Comparison of ENCODE assay signal across 23 cellular contexts in genomic region chr19:43610493-43610892, GRCh38. TPM values are rescaled to one million over a fixed set of nuclear protein-coding genes. Genes with fewer than 3 reads are reported as not detected.
A peak's percentile ranks its signal among the peaks of the same experiment; 100 is the strongest.
DNase-seq lines count a peak whose midpoint lies in the region; ATAC-seq and TF ChIP-seq lines count a peak whose summit lies in the region.
"Had no signal": no experiment of that assay in that cellular context is flagged by ENCODE, and none has a peak within 500 bp of the region (broad histone marks: within the 10 kb centered on the region; RNA-seq: fewer than 3 reads in every experiment).

No MANE protein-coding gene starts in this region.

- H2BK15ac ChIP-seq in IMR-90 (ENCODE audit: low read depth, low read length) (no peak overlapping the region), neuronal stem cell (ENCODE audit: low read length) (no peak overlapping the region)

- H2AFZ ChIP-seq in IMR-90 (replicated peaks; ENCODE audit: low read length, poor library complexity) (no peak overlapping the region), neuronal stem cell (ENCODE audit: low read length) (no peak overlapping the region)

- H3K36me3 Mint-ChIP-seq in CD4-positive, alpha-beta T cell (ENCODE audit: low read depth): peaks cover 43% of the 10 kb centered on the region
- peaks cover 68% of the 10 kb centered on the region for H3K36me3 Mint-ChIP-seq in brain
- H3K36me3 Mint-ChIP-seq in nephron progenitor cell (ENCODE audit: low read depth): peaks cover 65% of the 10 kb centered on the region

- dilution Hi-C loops in IMR-90 (cut with HindIII; ENCODE audit: low sequenced_read_pairs, unreplicated experiment): no loop called here

- no peak overlapping the region for H3K56ac ChIP-seq in IMR-90 (ENCODE audit: extremely low read depth, insufficient read depth, low read length)

- no peak for DNase-seq in CD4-positive, alpha-beta T cell
- peak; percentile 7 for DNase-seq in IMR-90
- no peak for DNase-seq in nephron progenitor cell
- DNase-seq in right lobe of liver: no peak
- DNase-seq in neuronal stem cell (ENCODE audit: low spot score): no peak
- DNase-seq in NK-92 treated with Interleukin-12 subunit alpha and Interleukin-12 subunit beta, amount 100 ng/mL, for 24 hours (lab: John Stamatoyannopoulos, UW): no peak
- DNase-seq in colonic mucosa: no peak
- DNase-seq: activated CD4-positive, alpha-beta T cell treated with anti-CD3 and anti-CD28 coated beads, Interleukin-2, amount 10 ng/mL, durations not matched to agents 7 days and 5 days; activated T-cell treated with anti-CD3 and anti-CD28 coated beads, Interleukin-2, amount 50 U/mL, for 1 hour; adrenal gland; GF-D8; KG1; left lung; NCI-H1092 treated with DMSO at 0.1 percent for 48 hours; NCI-H526; OCI-M1; transverse colon had no signal

- POLR2A ChIA-PET in CD4-positive, alpha-beta T cell (lab: Charles Lee): no interaction called here
- POLR2A ChIA-PET in IMR-90 (lab: Charles Lee; ENCODE audit: unreplicated experiment): no interaction called here

- no peak overlapping the region for H3K14ac ChIP-seq in IMR-90 (replicated peaks; ENCODE audit: low read depth, low read length)
- no peak overlapping the region for H3K14ac ChIP-seq in neuronal stem cell (ENCODE audit: low read length)

- H2BK20ac ChIP-seq in IMR-90 (ENCODE audit: low read depth, low read length): no peak overlapping the region

- H2BK5ac ChIP-seq in IMR-90 (ENCODE audit: low read depth, low read length, poor library complexity, severe bottlenecking) (no peak overlapping the region), neuronal stem cell (ENCODE audit: low read length) (no peak overlapping the region)

- no peaks in the 10 kb centered on the region for H3K27me3 ChIP-seq in CD4-positive, alpha-beta T cell (ENCODE audit: control insufficient read depth, insufficient read depth, low read length)
- H3K27me3 ChIP-seq in IMR-90 (ENCODE audit: control insufficient read depth, insufficient read depth, low read length) (no peaks in the 10 kb centered on the region), right lobe of liver (no peaks in the 10 kb centered on the region), neuronal stem cell (ENCODE audit: control insufficient read depth in 3 of 3, insufficient read depth in 3 of 3, low read depth in 1 of 3, low read length in 3 of 3) (no peaks in the 10 kb centered on the region), colonic mucosa (no peaks in the 10 kb centered on the region)
- H3K27me3 ChIP-seq: adrenal gland, left lung, transverse colon had no signal

- H3K9me3 Mint-ChIP-seq in CD4-positive, alpha-beta T cell: no peaks in the 10 kb centered on the region
- no peaks in the 10 kb centered on the region for H3K9me3 Mint-ChIP-seq in brain
- H3K9me3 Mint-ChIP-seq in nephron progenitor cell: no peaks in the 10 kb centered on the region
- H3K9me3 Mint-ChIP-seq: activated CD4-positive, alpha-beta T cell treated with anti-CD3 and anti-CD28 coated beads, Interleukin-2, amount 10 ng/mL, durations not matched to agents 7 days and 5 days; dendritic cell treated with granulocyte-macrophage colony-stimulating factor and Interleukin-4, amounts not matched to agents 40 ng/mL and 50 ng/mL, for 4 days; stimulated activated memory B cell treated with anti-CD40 and anti-IgM and Interleukin-4, amounts not matched to agents 10 μg/mL and 1 μg/mL and 100 μg/mL, for 72 hours had no signal

- no peak overlapping the region for H2BK120ac ChIP-seq in IMR-90 (ENCODE audit: low read depth, low read length)
- H2BK120ac ChIP-seq in neuronal stem cell (ENCODE audit: low read depth, low read length): no peak overlapping the region

- H3K9me3 ChIP-seq in CD4-positive, alpha-beta T cell (ENCODE audit: control insufficient read depth, low read length): no peaks in the 10 kb centered on the region
- H3K9me3 ChIP-seq in IMR-90 (ENCODE audit: control insufficient read depth, insufficient read depth, low read length) (no peaks in the 10 kb centered on the region), right lobe of liver (no peaks in the 10 kb centered on the region), neuronal stem cell (replicated peaks in 1 of 2; ENCODE audit: control insufficient read depth in 2 of 2, insufficient read depth in 1 of 2, low read depth in 1 of 2, low read length in 2 of 2) (no peaks in the 10 kb centered on the region), colonic mucosa (no peaks in the 10 kb centered on the region)
- H3K9me3 ChIP-seq: adrenal gland, left lung, transverse colon had no signal

- H3K9ac ChIP-seq in IMR-90 (ENCODE audit: low read depth, low read length) (no peak overlapping the region), neuronal stem cell (ENCODE audit: low read depth, low read length, poor library complexity) (no peak overlapping the region), colonic mucosa (ENCODE audit: low read depth in 2 of 2, low read length in 2 of 2) (no peak overlapping the region)

- no peaks in the 10 kb centered on the region for H3K27me3 Mint-ChIP-seq in CD4-positive, alpha-beta T cell
- H3K27me3 Mint-ChIP-seq in brain (peaks cover 6% of the 10 kb centered on the region), nephron progenitor cell (ENCODE audit: low read depth, poor library complexity) (peaks cover 3% of the 10 kb centered on the region)
- H3K27me3 Mint-ChIP-seq: activated CD4-positive, alpha-beta T cell treated with anti-CD3 and anti-CD28 coated beads, Interleukin-2, amount 10 ng/mL, durations not matched to agents 7 days and 5 days; B cell; dendritic cell treated with granulocyte-macrophage colony-stimulating factor and Interleukin-4, amounts not matched to agents 40 ng/mL and 50 ng/mL, for 4 days; stimulated activated memory B cell treated with anti-CD40 and anti-IgM and Interleukin-4, amounts not matched to agents 10 μg/mL and 1 μg/mL and 100 μg/mL, for 72 hours had no signal

- no peak for ATAC-seq in CD4-positive, alpha-beta T cell (ENCODE audit: poor library complexity)
- peak; percentile 40 for ATAC-seq in IMR-90 (ENCODE audit: low read depth)
- no peak for ATAC-seq in right lobe of liver
- ATAC-seq: left lung; stimulated activated memory B cell treated with anti-CD40 and anti-IgM and Interleukin-4, amounts not matched to agents 10 μg/mL and 1 μg/mL and 100 μg/mL, for 72 hours had no signal

- H3K27ac ChIP-seq in CD4-positive, alpha-beta T cell (ENCODE audit: low read depth, low read length): no peak overlapping the region
- H3K27ac ChIP-seq in IMR-90 (ENCODE audit: insufficient read depth, low read length): no peak overlapping the region
- no peak overlapping the region for H3K27ac ChIP-seq in right lobe of liver
- H3K27ac ChIP-seq in neuronal stem cell (replicated peaks; ENCODE audit: low read length): no peak overlapping the region
- no peak overlapping the region for H3K27ac ChIP-seq in colonic mucosa
- H3K27ac ChIP-seq: left lung, transverse colon had no signal

- H2AK9ac ChIP-seq in IMR-90 (replicated peaks; ENCODE audit: low read depth, low read length, poor library complexity): no peak overlapping the region

- CTCF ChIA-PET in CD4-positive, alpha-beta T cell (lab: Charles Lee): no interaction called here
- CTCF ChIA-PET in IMR-90 (lab: Yijun Ruan, JAX): no interaction called here

- H3K4me2 ChIP-seq in IMR-90 (ENCODE audit: low read depth, low read length) (no peak overlapping the region), neuronal stem cell (ENCODE audit: insufficient read depth, low read length, poor library complexity, severe bottlenecking) (no peak overlapping the region)

- in situ Hi-C loops in IMR-90 (cut with MboI; ENCODE audit: low sequenced_read_pairs): no loop called here

- H2BK12ac ChIP-seq in neuronal stem cell (ENCODE audit: low read length): no peak overlapping the region

- no peak overlapping the region for H3K18ac ChIP-seq in IMR-90 (ENCODE audit: low read depth, low read length)
- no peak overlapping the region for H3K18ac ChIP-seq in neuronal stem cell (ENCODE audit: low read length)

- H3K23ac ChIP-seq in IMR-90 (ENCODE audit: low read depth, low read length) (no peak overlapping the region), neuronal stem cell (ENCODE audit: low read depth, low read length, poor library complexity) (no peak overlapping the region)

- no peak overlapping the region for H4K5ac ChIP-seq in IMR-90 (ENCODE audit: low read depth, low read length)

- peaks cover 17% of the 10 kb centered on the region for H4K20me1 ChIP-seq in IMR-90 (ENCODE audit: insufficient read depth, low read length)

- peaks cover 33% of the 10 kb centered on the region for H3K4me1 Mint-ChIP-seq in CD4-positive, alpha-beta T cell (ENCODE audit: low read depth)
- H3K4me1 Mint-ChIP-seq in brain: peaks cover 53% of the 10 kb centered on the region
- peaks cover 21% of the 10 kb centered on the region for H3K4me1 Mint-ChIP-seq in nephron progenitor cell

- intact Hi-C loops in CD4-positive, alpha-beta T cell (cut with DNase I, micrococcal nuclease): loop anchor here (5.0 to 10.0 kb wide), 2 partner anchors 42 to 54 kb away; no protein-coding TSS in a partner anchor
- intact Hi-C loops in IMR-90 (cut with micrococcal nuclease) (no loop called here), right lobe of liver (cut with DNase I) (no loop called here), colonic mucosa (cut with DNase I) (no loop called here)

- H3K4ac ChIP-seq in IMR-90 (ENCODE audit: low read depth, low read length) (no peak overlapping the region), neuronal stem cell (ENCODE audit: low read length) (no peak overlapping the region)

- H3K9me1 ChIP-seq in IMR-90 (ENCODE audit: insufficient read depth, low read length): peaks cover 9% of the 10 kb centered on the region

- 33% methylated on average over 1 of the region's 3 CpGs; no CpG with 5 or more reads in 1 of the 2 experiments for whole genome bisulfite sequencing in IMR-90 (ENCODE audit: extremely low coverage in 2 of 2, insufficient read length in 1 of 2), 2 experiments
- WGBS in right lobe of liver (ENCODE audit: insufficient coverage, low coverage, low lambda C conversion rate, missing lambda C conversion rate): 73% methylated on average over 3 of the region's 3 CpGs
- WGBS in neuronal stem cell (ENCODE audit: extremely low coverage in 2 of 2, insufficient read length in 2 of 2, insufficient replicate concordance in 1 of 2), 2 donors: no CpG with 5 or more reads among the region's 3 CpGs

- H3K4me3 Mint-ChIP-seq in CD4-positive, alpha-beta T cell: no peak overlapping the region
- H3K4me3 Mint-ChIP-seq in brain: no peak overlapping the region
- no peak overlapping the region for H3K4me3 Mint-ChIP-seq in nephron progenitor cell
- H3K4me3 Mint-ChIP-seq: activated CD4-positive, alpha-beta T cell treated with anti-CD3 and anti-CD28 coated beads, Interleukin-2, amount 10 ng/mL, durations not matched to agents 7 days and 5 days; B cell; dendritic cell treated with granulocyte-macrophage colony-stimulating factor and Interleukin-4, amounts not matched to agents 40 ng/mL and 50 ng/mL, for 4 days; stimulated activated memory B cell treated with anti-CD40 and anti-IgM and Interleukin-4, amounts not matched to agents 10 μg/mL and 1 μg/mL and 100 μg/mL, for 72 hours had no signal

- TF ChIP-seq RAD21 in IMR-90 (IDR thresholded peaks at IDR 0.05; ENCODE audit: low read length): no peak

- H3K4me3 ChIP-seq in IMR-90 (ENCODE audit: insufficient read depth, low read depth, low read length) (no peak overlapping the region), right lobe of liver (no peak overlapping the region), neuronal stem cell (ENCODE audit: low read length in 2 of 2) (no peak overlapping the region), colonic mucosa (no peak overlapping the region)
- H3K4me3 ChIP-seq: adrenal gland, left lung, skin epidermis, transverse colon had no signal

- no peak overlapping the region for H4K8ac ChIP-seq in IMR-90 (ENCODE audit: low read depth in 2 of 2, low read length in 2 of 2)
- H4K8ac ChIP-seq in neuronal stem cell (ENCODE audit: low read depth, low read length): no peak overlapping the region

- TF ChIP-seq POLR2A in IMR-90 (IDR thresholded peaks at IDR 0.05; ENCODE audit: low read depth, low read length): no peak
- TF ChIP-seq POLR2A in right lobe of liver (IDR thresholded peaks at IDR 0.05): no peak

- no peak overlapping the region for H4K91ac ChIP-seq in IMR-90 (ENCODE audit: insufficient read depth, low read depth, low read length)
- H4K91ac ChIP-seq in neuronal stem cell (ENCODE audit: low read depth, low read length, poor library complexity): no peak overlapping the region

- H3K27ac Mint-ChIP-seq in CD4-positive, alpha-beta T cell: peak overlapping the region; percentile 15
- H3K27ac Mint-ChIP-seq in brain (peak overlapping the region; percentile 54 to 92 (median 75)), nephron progenitor cell (peak overlapping the region; percentile 96)
- H3K27ac Mint-ChIP-seq: activated CD4-positive, alpha-beta T cell treated with anti-CD3 and anti-CD28 coated beads, Interleukin-2, amount 10 ng/mL, durations not matched to agents 7 days and 5 days; B cell; dendritic cell treated with granulocyte-macrophage colony-stimulating factor and Interleukin-4, amounts not matched to agents 40 ng/mL and 50 ng/mL, for 4 days; stimulated activated memory B cell treated with anti-CD40 and anti-IgM and Interleukin-4, amounts not matched to agents 10 μg/mL and 1 μg/mL and 100 μg/mL, for 72 hours had no signal

- H3K79me1 ChIP-seq in IMR-90 (ENCODE audit: low read depth in 1 of 2, low read length in 2 of 2) (peaks cover 20 to 61% of the 10 kb centered on the region in 2 experiments), neuronal stem cell (ENCODE audit: low read depth, low read length) (peaks cover 19% of the 10 kb centered on the region)

- H3K36me3 ChIP-seq in IMR-90 (ENCODE audit: control insufficient read depth, insufficient read depth, low read length) (peaks cover 33% of the 10 kb centered on the region), right lobe of liver (peaks cover 0 to 7% (median 2%) of the 10 kb centered on the region in 4 donors), neuronal stem cell (replicated peaks in 1 of 2; ENCODE audit: control insufficient read depth in 2 of 2, insufficient read depth in 2 of 2, low read length in 2 of 2) (peaks cover 29 to 88% of the 10 kb centered on the region in 2 donors), colonic mucosa (no peaks in the 10 kb centered on the region)
- H3K36me3 ChIP-seq: transverse colon had no signal

- BruUV-seq in IMR-90 (replicated peaks; lab: Mats Ljungman, UMichigan): no TSS peak

- H2AK5ac ChIP-seq in IMR-90 (ENCODE audit: low read depth, low read length) (no peak overlapping the region), neuronal stem cell (ENCODE audit: low read depth, low read length) (no peak overlapping the region)

- no peak for TF ChIP-seq CTCF in CD4-positive, alpha-beta T cell (IDR thresholded peaks at IDR 0.05)
- no peak for TF ChIP-seq CTCF in IMR-90 (conservative IDR thresholded peaks at IDR 0.05; ENCODE audit: low read depth, low read length)
- TF ChIP-seq CTCF in brain (conservative IDR thresholded peaks at IDR 0.05): no peak
- no peak for TF ChIP-seq CTCF in nephron progenitor cell (IDR thresholded peaks at IDR 0.05)
- no peak for TF ChIP-seq CTCF in right lobe of liver (IDR thresholded peaks at IDR 0.05)
- TF ChIP-seq CTCF in colonic mucosa (IDR thresholded peaks at IDR 0.05): no peak

- no peaks in the 10 kb centered on the region for H3K4me1 ChIP-seq in IMR-90 (ENCODE audit: control insufficient read depth, insufficient read depth, low read length)
- no peaks in the 10 kb centered on the region for H3K4me1 ChIP-seq in right lobe of liver
- no peaks in the 10 kb centered on the region for H3K4me1 ChIP-seq in neuronal stem cell (ENCODE audit: control insufficient read depth in 2 of 2, insufficient read depth in 1 of 2, low read depth in 1 of 2, low read length in 2 of 2)
- no peaks in the 10 kb centered on the region for H3K4me1 ChIP-seq in colonic mucosa
- H3K4me1 ChIP-seq: left lung, transverse colon had no signal

RNA-seq across cellular contexts. Expression of gene SRRM5, which starts 1.4 kb away (rescaled TPM):
- total RNA-seq in CD4-positive, alpha-beta T cell: under 1 TPM; 0.25 to 0.56 TPM
- total RNA-seq in IMR-90 (2012; rRNA removed) (not detected in 2 replicates), right lobe of liver (under 1 TPM in 5 of 6 experiments, not detected in 1; 0.09 to 0.37 (median 0.18) TPM), colonic mucosa (under 1 TPM; 0.42 to 0.57 TPM)
- polyA plus RNA-seq in IMR-90 (2012; rRNA removed) (0.10 TPM in 2 replicates), brain (ENCODE audit: insufficient read depth, low read depth, low replicate concordance) (not detected)
- 0.02 TPM in 1 of 2 replicates, not detected in the other for polyA plus RNA-seq in IMR-90 (2012; cell fraction: cytosol; rRNA removed)
- polyA plus RNA-seq in IMR-90 (2012; cell fraction: nucleus; rRNA removed; ENCODE audit: low replicate concordance): 0.47 and 1.0 TPM in 2 replicates
- 0.20 TPM for polyA plus RNA-seq in neuronal stem cell (2013, experiment 1 of 2)
- 0.26 TPM for polyA plus RNA-seq in neuronal stem cell (2013, experiment 2 of 2)
- total RNA-seq: SK-MEL-5 had no signal

RNA-seq across cellular contexts. Expression of gene ZNF428, which starts 8.9 kb away (rescaled TPM):
- total RNA-seq in CD4-positive, alpha-beta T cell: 10 to 100 TPM; 22.3 to 24.8 TPM
- 9.9 and 10.3 TPM in 2 replicates for total RNA-seq in IMR-90 (2012; rRNA removed)
- polyA plus RNA-seq in IMR-90 (2012; rRNA removed): 32.3 and 45.4 TPM in 2 replicates
- polyA plus RNA-seq in IMR-90 (2012; cell fraction: cytosol; rRNA removed): 49.1 and 54.4 TPM in 2 replicates
- 16.4 and 17.3 TPM in 2 replicates for polyA plus RNA-seq in IMR-90 (2012; cell fraction: nucleus; rRNA removed; ENCODE audit: low replicate concordance)
- 185 TPM for polyA plus RNA-seq in brain (ENCODE audit: insufficient read depth, low read depth, low replicate concordance)
- total RNA-seq in right lobe of liver: 10 to 100 TPM; 10.9 to 16.7 (median 13.3) TPM
- 35.6 TPM for polyA plus RNA-seq in neuronal stem cell (2013, experiment 1 of 2)
- 32.7 TPM for polyA plus RNA-seq in neuronal stem cell (2013, experiment 2 of 2)
- 10 to 100 TPM; 21.5 to 27.4 TPM for total RNA-seq in colonic mucosa

RNA-seq across cellular contexts. Expression of gene ZNF576, which starts 14.1 kb away (rescaled TPM):
- 1 to 10 TPM; 4.1 to 4.8 TPM for total RNA-seq in CD4-positive, alpha-beta T cell
- total RNA-seq in IMR-90 (2012; rRNA removed): 8.6 and 13.8 TPM in 2 replicates
- 19.5 and 24.9 TPM in 2 replicates for polyA plus RNA-seq in IMR-90 (2012; rRNA removed)
- polyA plus RNA-seq in IMR-90 (2012; cell fraction: cytosol; rRNA removed): 15.5 and 19.7 TPM in 2 replicates
- polyA plus RNA-seq in IMR-90 (2012; cell fraction: nucleus; rRNA removed; ENCODE audit: low replicate concordance): 8.5 and 11.8 TPM in 2 replicates
- polyA plus RNA-seq in brain (ENCODE audit: insufficient read depth, low read depth, low replicate concordance): 17.1 TPM
- total RNA-seq in right lobe of liver: 10 to 100 TPM in 4 of 6 experiments, 1 to 10 TPM in 2; 7.7 to 15.8 (median 10.3) TPM
- 12.5 TPM for polyA plus RNA-seq in neuronal stem cell (2013, experiment 1 of 2)
- 12.1 TPM for polyA plus RNA-seq in neuronal stem cell (2013, experiment 2 of 2)
- total RNA-seq in colonic mucosa: 10 to 100 TPM; 15.4 to 27.1 TPM

RNA-seq across cellular contexts. Expression of gene IRGQ, which starts 14.6 kb away (rescaled TPM):
- 10 to 100 TPM; 28.9 to 29.8 TPM for total RNA-seq in CD4-positive, alpha-beta T cell
- total RNA-seq in IMR-90 (2012; rRNA removed): 9.0 and 10.8 TPM in 2 replicates
- polyA plus RNA-seq in IMR-90 (2012; rRNA removed): 6.8 and 9.9 TPM in 2 replicates
- 4.8 and 5.9 TPM in 2 replicates for polyA plus RNA-seq in IMR-90 (2012; cell fraction: cytosol; rRNA removed)
- polyA plus RNA-seq in IMR-90 (2012; cell fraction: nucleus; rRNA removed; ENCODE audit: low replicate concordance): 24.0 and 30.1 TPM in 2 replicates
- polyA plus RNA-seq in brain (ENCODE audit: insufficient read depth, low read depth, low replicate concordance): 7.8 TPM
- 10 to 100 TPM in 4 of 6 experiments, 1 to 10 TPM in 2; 9.1 to 18.6 (median 11.0) TPM for total RNA-seq in right lobe of liver
- polyA plus RNA-seq in neuronal stem cell (2013, experiment 1 of 2): 8.3 TPM
- 8.4 TPM for polyA plus RNA-seq in neuronal stem cell (2013, experiment 2 of 2)
- 10 to 100 TPM; 19.9 to 24.6 TPM for total RNA-seq in colonic mucosa

RNA-seq across cellular contexts. Expression of gene CADM4, which starts 29.2 kb away (rescaled TPM):
- total RNA-seq in CD4-positive, alpha-beta T cell: under 1 TPM; 0.28 to 0.36 TPM
- 1.7 and 2.0 TPM in 2 replicates for total RNA-seq in IMR-90 (2012; rRNA removed)
- polyA plus RNA-seq in IMR-90 (2012; rRNA removed): 4.0 and 4.9 TPM in 2 replicates
- polyA plus RNA-seq in IMR-90 (2012; cell fraction: cytosol; rRNA removed): 4.3 and 7.1 TPM in 2 replicates
- 2.1 and 2.2 TPM in 2 replicates for polyA plus RNA-seq in IMR-90 (2012; cell fraction: nucleus; rRNA removed; ENCODE audit: low replicate concordance)
- 207 TPM for polyA plus RNA-seq in brain (ENCODE audit: insufficient read depth, low read depth, low replicate concordance)
- total RNA-seq in right lobe of liver: 1 to 10 TPM; 2.2 to 4.7 (median 3.7) TPM
- polyA plus RNA-seq in neuronal stem cell (2013, experiment 1 of 2): 55.1 TPM
- 63.7 TPM for polyA plus RNA-seq in neuronal stem cell (2013, experiment 2 of 2)
- total RNA-seq in colonic mucosa: 1 to 10 TPM; 2.3 to 5.8 TPM

Comparison
In these comparisons a context has a peak if more than half of its experiments do, and no peak if none do; other contexts are left out.
1. H3K27ac Mint-ChIP-seq: peak in every context shown above with its lines; median percentile 96 in nephron progenitor cell; 75 in brain; 15 in CD4-positive, alpha-beta T cell.
2. intact Hi-C loops: an anchor here in CD4-positive, alpha-beta T cell (5.0 to 10.0 kb wide); none called in IMR-90, right lobe of liver and colonic mucosa.